In genomic region chr10:31157125-31157983, GRCh38 we compare ENCODE assay signal across 10 cellular contexts.
DNase-seq lines count a peak whose midpoint lies in the region; ATAC-seq and TF ChIP-seq lines count a peak whose summit lies in the region.
"Had no signal": no experiment of that assay in that cellular context is flagged by ENCODE, and none has a peak within 500 bp of the region (broad histone marks: within the 10 kb centered on the region; RNA-seq: fewer than 3 reads in every experiment).

No MANE protein-coding gene starts in this region.

- no peaks in the 10 kb centered on the region for H3K9me3 ChIP-seq in aorta (ENCODE audit: control insufficient read depth, low read length)
- no peaks in the 10 kb centered on the region for H3K9me3 ChIP-seq in CD8-positive, alpha-beta memory T cell (ENCODE audit: low read length)

- no peak for ATAC-seq in activated CD8-positive, alpha-beta T cell treated with anti-CD3 and anti-CD28 coated beads, Interleukin-2, amount 10 ng/mL, durations not matched to agents 7 days and 5 days
- ATAC-seq in activated CD8-positive, alpha-beta T cell treated with anti-CD3 and anti-CD28 coated beads for 36 hours: no peak
- ATAC-seq in aorta (ENCODE audit: low FRiP score) (peak; percentile 81), GM19467 (IDR thresholded peaks at IDR 0.05; ENCODE audit: unreplicated experiment) (no peak)

- H3K4me1 Mint-ChIP-seq in activated CD8-positive, alpha-beta T cell treated with anti-CD3 and anti-CD28 coated beads, Interleukin-2, amount 10 ng/mL, durations not matched to agents 7 days and 5 days (ENCODE audit: low read depth): no peaks in the 10 kb centered on the region
- no peaks in the 10 kb centered on the region for H3K4me1 Mint-ChIP-seq in activated CD8-positive, alpha-beta T cell treated with anti-CD3 and anti-CD28 coated beads for 36 hours (ENCODE audit: low read depth)
- peaks cover 36% of the 10 kb centered on the region for H3K4me1 Mint-ChIP-seq in chondrocyte (ENCODE audit: low read depth)
- no peaks in the 10 kb centered on the region for H3K4me1 Mint-ChIP-seq in CD8-positive, alpha-beta memory T cell

- H3K4me1 ChIP-seq in aorta (ENCODE audit: control insufficient read depth in 1 of 2, insufficient read depth in 2 of 2, low read length in 2 of 2): peaks cover 0 to 2% of the 10 kb centered on the region in 2 donors
- no peaks in the 10 kb centered on the region for H3K4me1 ChIP-seq in CD8-positive, alpha-beta memory T cell (ENCODE audit: insufficient read depth, low read length)

- no peak for TF ChIP-seq CTCF in activated CD8-positive, alpha-beta T cell treated with anti-CD3 and anti-CD28 coated beads for 36 hours (IDR thresholded peaks at IDR 0.05)
- no peak for TF ChIP-seq CTCF in chondrocyte (IDR thresholded peaks at IDR 0.05)

- H3K36me3 Mint-ChIP-seq in activated CD8-positive, alpha-beta T cell treated with anti-CD3 and anti-CD28 coated beads, Interleukin-2, amount 10 ng/mL, durations not matched to agents 7 days and 5 days (ENCODE audit: low read depth): no peaks in the 10 kb centered on the region
- peaks cover 1% of the 10 kb centered on the region for H3K36me3 Mint-ChIP-seq in activated CD8-positive, alpha-beta T cell treated with anti-CD3 and anti-CD28 coated beads for 36 hours (ENCODE audit: low read depth)
- H3K36me3 Mint-ChIP-seq in chondrocyte (ENCODE audit: low read depth): peaks cover 8% of the 10 kb centered on the region
- H3K36me3 Mint-ChIP-seq in CD8-positive, alpha-beta memory T cell: no peaks in the 10 kb centered on the region
- H3K36me3 Mint-ChIP-seq: activated naive CD8-positive, alpha-beta T cell had no signal

- H3K27ac ChIP-seq in aorta (ENCODE audit: low read depth in 1 of 2, low read length in 2 of 2): peak overlapping the region; percentile 20 to 98
- H3K27ac ChIP-seq in CD8-positive, alpha-beta memory T cell (ENCODE audit: low read depth, low read length): no peak overlapping the region

- CTCF ChIA-PET in activated CD8-positive, alpha-beta T cell treated with anti-CD3 and anti-CD28 coated beads, Interleukin-2, amount 10 ng/mL, durations not matched to agents 7 days and 5 days (lab: Charles Lee): interaction anchor here (1.3 kb wide), 1 partner anchor 74 kb away, joined by 3 read pairs; no protein-coding TSS in a partner anchor
- CTCF ChIA-PET in activated CD8-positive, alpha-beta T cell treated with anti-CD3 and anti-CD28 coated beads for 36 hours (lab: Charles Lee): no interaction called here
- CTCF ChIA-PET in CD8-positive, alpha-beta memory T cell (lab: Charles Lee): no interaction called here

- intact Hi-C loops in activated CD8-positive, alpha-beta T cell treated with anti-CD3 and anti-CD28 coated beads for 36 hours (cut with micrococcal nuclease): no loop called here
- intact Hi-C loops in aorta (cut with DNase I): no loop called here

- H3K27me3 ChIP-seq in aorta (ENCODE audit: control insufficient read depth in 1 of 2, insufficient read depth in 2 of 2, low read length in 1 of 2): no peaks in the 10 kb centered on the region
- H3K27me3 ChIP-seq in CD8-positive, alpha-beta memory T cell (ENCODE audit: insufficient read depth, low read length, poor library complexity, severe bottlenecking): no peaks in the 10 kb centered on the region

- 9% methylated on average over 18 of the region's 18 CpGs for WGBS in aorta, 2 donors

- no peak overlapping the region for H3K27ac Mint-ChIP-seq in activated CD8-positive, alpha-beta T cell treated with anti-CD3 and anti-CD28 coated beads, Interleukin-2, amount 10 ng/mL, durations not matched to agents 7 days and 5 days
- H3K27ac Mint-ChIP-seq in activated CD8-positive, alpha-beta T cell treated with anti-CD3 and anti-CD28 coated beads for 36 hours: no peak overlapping the region
- H3K27ac Mint-ChIP-seq in chondrocyte (ENCODE audit: unreplicated experiment): peak overlapping the region; percentile 99
- H3K27ac Mint-ChIP-seq in CD8-positive, alpha-beta memory T cell: no peak overlapping the region
- H3K27ac Mint-ChIP-seq: activated naive CD8-positive, alpha-beta T cell had no signal

- H3K4me3 ChIP-seq in aorta (ENCODE audit: low read length in 2 of 2): no peak overlapping the region
- no peak overlapping the region for H3K4me3 ChIP-seq in CD8-positive, alpha-beta memory T cell (ENCODE audit: low read length)

- DNase-seq in activated CD8-positive, alpha-beta T cell treated with anti-CD3 and anti-CD28 coated beads, Interleukin-2, amount 10 ng/mL, durations not matched to agents 7 days and 5 days: peak; percentile 7
- DNase-seq in activated CD8-positive, alpha-beta T cell treated with anti-CD3 and anti-CD28 coated beads for 36 hours: no peak
- DNase-seq in chondrocyte (ENCODE audit: low spot score) (peak; percentile 87), midbrain (lab: John Stamatoyannopoulos, UW) (peak; percentile 51), aorta (peak in 1 of 2 donors; percentile 78), NK-92 (lab: John Stamatoyannopoulos, UW; ENCODE audit: unreplicated experiment) (no peak)
- no peak for DNase-seq in CD8-positive, alpha-beta memory T cell
- DNase-seq: AML-193 had no signal

- no peak overlapping the region for H3K4me3 Mint-ChIP-seq in activated CD8-positive, alpha-beta T cell treated with anti-CD3 and anti-CD28 coated beads, Interleukin-2, amount 10 ng/mL, durations not matched to agents 7 days and 5 days
- no peak overlapping the region for H3K4me3 Mint-ChIP-seq in activated CD8-positive, alpha-beta T cell treated with anti-CD3 and anti-CD28 coated beads for 36 hours
- peak overlapping the region; percentile 48 for H3K4me3 Mint-ChIP-seq in chondrocyte (ENCODE audit: unreplicated experiment)
- no peak overlapping the region for H3K4me3 Mint-ChIP-seq in CD8-positive, alpha-beta memory T cell
- H3K4me3 Mint-ChIP-seq: activated naive CD8-positive, alpha-beta T cell had no signal

- H3K36me3 ChIP-seq in aorta (ENCODE audit: control insufficient read depth in 1 of 2, insufficient read depth in 2 of 2, low read length in 1 of 2): no peaks in the 10 kb centered on the region
- H3K36me3 ChIP-seq in CD8-positive, alpha-beta memory T cell (ENCODE audit: insufficient read depth, low read length): no peaks in the 10 kb centered on the region

- POLR2A ChIA-PET in activated CD8-positive, alpha-beta T cell treated with anti-CD3 and anti-CD28 coated beads, Interleukin-2, amount 10 ng/mL, durations not matched to agents 7 days and 5 days (lab: Charles Lee): no interaction called here
- POLR2A ChIA-PET in activated CD8-positive, alpha-beta T cell treated with anti-CD3 and anti-CD28 coated beads for 36 hours (lab: Charles Lee): no interaction called here
- POLR2A ChIA-PET in CD8-positive, alpha-beta memory T cell (lab: Charles Lee): no interaction called here

- peaks cover 3% of the 10 kb centered on the region for H3K9me3 Mint-ChIP-seq in activated CD8-positive, alpha-beta T cell treated with anti-CD3 and anti-CD28 coated beads, Interleukin-2, amount 10 ng/mL, durations not matched to agents 7 days and 5 days (ENCODE audit: insufficient read depth)
- peaks cover 2% of the 10 kb centered on the region for H3K9me3 Mint-ChIP-seq in activated CD8-positive, alpha-beta T cell treated with anti-CD3 and anti-CD28 coated beads for 36 hours
- peaks cover 31% of the 10 kb centered on the region for H3K9me3 Mint-ChIP-seq in chondrocyte (ENCODE audit: low read depth)
- H3K9me3 Mint-ChIP-seq in CD8-positive, alpha-beta memory T cell: peaks cover 0 to 7% (median 2%) of the 10 kb centered on the region in 5 donors

- H3K27me3 Mint-ChIP-seq in activated CD8-positive, alpha-beta T cell treated with anti-CD3 and anti-CD28 coated beads, Interleukin-2, amount 10 ng/mL, durations not matched to agents 7 days and 5 days (ENCODE audit: low read depth): peaks cover 3% of the 10 kb centered on the region
- no peaks in the 10 kb centered on the region for H3K27me3 Mint-ChIP-seq in activated CD8-positive, alpha-beta T cell treated with anti-CD3 and anti-CD28 coated beads for 36 hours
- H3K27me3 Mint-ChIP-seq in chondrocyte (ENCODE audit: low read depth): no peaks in the 10 kb centered on the region
- no peaks in the 10 kb centered on the region for H3K27me3 Mint-ChIP-seq in CD8-positive, alpha-beta memory T cell
- H3K27me3 Mint-ChIP-seq: activated naive CD8-positive, alpha-beta T cell had no signal

Comparison
In these comparisons a context has a peak if more than half of its experiments do, and no peak if none do; other contexts are left out.
1. DNase-seq: peak in activated CD8-positive, alpha-beta T cell treated with anti-CD3 and anti-CD28 coated beads, Interleukin-2, amount 10 ng/mL, durations not matched to agents 7 days and 5 days (single experiment), chondrocyte (single experiment) and midbrain (single experiment); none in activated CD8-positive, alpha-beta T cell treated with anti-CD3 and anti-CD28 coated beads for 36 hours (single experiment), CD8-positive, alpha-beta memory T cell (0 of 5) and NK-92 (single experiment).